In the genomic region with DNA sequence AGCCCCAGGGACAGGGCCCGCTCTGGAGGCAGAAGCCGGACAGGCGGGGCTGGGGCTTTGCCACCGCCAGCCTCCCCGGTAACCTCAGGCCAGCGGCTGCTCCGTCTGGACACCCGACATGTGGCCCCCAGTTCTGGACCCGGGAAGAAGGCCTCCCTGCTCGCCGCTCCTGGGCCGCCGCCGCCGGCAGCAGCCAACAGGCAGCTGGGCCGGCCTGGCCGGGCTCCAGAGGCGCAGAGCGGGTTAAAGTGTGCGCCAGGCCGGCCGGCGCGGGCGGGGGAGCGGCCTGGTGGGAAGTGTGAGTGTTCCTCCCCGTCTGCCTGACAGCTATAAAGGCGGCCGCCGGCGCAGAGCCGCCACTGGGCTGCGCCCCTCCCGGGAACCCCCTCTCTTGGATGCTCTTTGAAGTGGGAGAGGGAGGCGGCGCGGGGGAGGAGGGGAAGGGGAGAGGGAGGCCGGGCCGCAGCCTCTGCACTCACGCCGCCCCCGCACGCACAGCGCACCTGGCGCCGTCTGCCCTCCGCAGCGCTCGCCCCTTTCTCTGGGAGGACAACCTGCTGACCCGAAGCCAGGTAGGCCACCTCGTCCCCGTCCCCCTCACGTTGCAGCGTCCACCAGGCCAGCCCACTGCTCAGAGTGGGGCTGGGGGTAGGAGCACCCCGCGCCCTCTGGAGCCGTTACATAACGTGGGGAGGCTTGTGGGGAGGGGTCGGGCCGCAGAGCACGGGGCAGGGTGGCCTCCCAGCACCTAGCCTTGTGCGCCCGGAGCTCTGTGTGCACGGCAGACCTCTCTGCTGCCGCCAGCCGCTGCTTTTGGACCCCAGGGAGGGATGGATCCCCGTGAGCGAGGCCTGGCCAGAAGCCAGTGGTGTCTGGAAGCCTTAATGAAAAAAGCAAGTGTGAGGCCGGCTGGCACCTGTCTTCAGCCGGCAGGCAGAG, we compare ENCODE assay signal across 8 cellular contexts. TPM values are rescaled to one million over a fixed set of nuclear protein-coding genes. Genes with fewer than 3 reads are reported as not detected.
DNase-seq lines count a peak whose midpoint lies in the region; ATAC-seq and TF ChIP-seq lines count a peak whose summit lies in the region.

A gene (plus strand): TSS at position 359 of the 939 bp plus-strand sequence. CDS start 2,009 bp downstream, outside the sequence.

- H3K27ac Mint-ChIP-seq in natural killer cell, result no peak within 1 kb of the TSS
- no peak within 1 kb of the TSS for H3K27ac Mint-ChIP-seq in natural killer cell treated with Interleukin-12 subunit alpha and Interleukin-12 subunit beta and Interleukin-15 and Interleukin-18, amount 100 ng/mL, for 72 hours

- TF ChIP-seq POLR2A in esophagus muscularis mucosa (IDR thresholded peaks at IDR 0.05; ENCODE audit: low read depth), result no peak

- no peaks in the 10 kb centered on the region for H3K9me3 Mint-ChIP-seq in natural killer cell
- H3K9me3 Mint-ChIP-seq in natural killer cell treated with Interleukin-12 subunit alpha and Interleukin-12 subunit beta and Interleukin-15 and Interleukin-18, amount 100 ng/mL, for 72 hours, result no peaks in the 10 kb centered on the region

- intact Hi-C loops in natural killer cell (cut with micrococcal nuclease) (no loop called here), esophagus muscularis mucosa (cut with DNase I) (loop anchor here (10.0 kb wide), 1 partner anchor 460 kb away; a partner anchor contains a TSS)

- H3K9ac ChIP-seq in muscle layer of colon (ENCODE audit: low read length), result no peak within 1 kb of the TSS

- H3K9me3 ChIP-seq in esophagus muscularis mucosa (no peaks in the 10 kb centered on the region), muscle layer of colon (ENCODE audit: low read length) (no peaks in the 10 kb centered on the region)

- no peaks in the 10 kb centered on the region for H3K36me3 Mint-ChIP-seq in natural killer cell
- no peaks in the 10 kb centered on the region for H3K36me3 Mint-ChIP-seq in natural killer cell treated with Interleukin-12 subunit alpha and Interleukin-12 subunit beta and Interleukin-15 and Interleukin-18, amount 100 ng/mL, for 72 hours

- H3K4me1 ChIP-seq in esophagus muscularis mucosa (peaks cover 36 to 50% (median 44%) of the 10 kb centered on the region in 4 donors), muscle layer of colon (ENCODE audit: insufficient read depth, low read length) (peaks cover 26% of the 10 kb centered on the region)

- WGBS in esophagus muscularis mucosa, result no CpG with 5 or more reads among the region's 70 CpGs

- TF ChIP-seq CTCF in natural killer cell (IDR thresholded peaks at IDR 0.05) (no peak), VCaP (conservative IDR thresholded peaks at IDR 0.05) (no peak), esophagus muscularis mucosa (IDR thresholded peaks at IDR 0.05) (peak in 1 of 3 experiments; percentile 2)

- peaks cover 0 to 4% of the 10 kb centered on the region in 2 donors for H3K4me1 Mint-ChIP-seq in natural killer cell
- peaks cover 0 to 2% of the 10 kb centered on the region in 2 donors for H3K4me1 Mint-ChIP-seq in natural killer cell treated with Interleukin-12 subunit alpha and Interleukin-12 subunit beta and Interleukin-15 and Interleukin-18, amount 100 ng/mL, for 72 hours (ENCODE audit: low read depth in 2 of 2)

- no peak for TF ChIP-seq EP300 in esophagus muscularis mucosa (IDR thresholded peaks at IDR 0.05)

- H3K27ac ChIP-seq in VCaP (peak within 1 kb of the TSS; percentile 55; the same call in 1 of the 2 replicates), esophagus muscularis mucosa (replicated peaks in 1 of 4) (peak within 1 kb of the TSS; percentile 35 to 61 (median 58)), muscle layer of colon (ENCODE audit: low read depth, low read length) (peak within 1 kb of the TSS; percentile 69), substantia nigra (ENCODE audit: low read depth, low read length, poor library complexity, severe bottlenecking) (peak within 1 kb of the TSS; percentile 82)

- H3K36me3 ChIP-seq in esophagus muscularis mucosa (no peaks in the 10 kb centered on the region), muscle layer of colon (ENCODE audit: insufficient read depth, low read length) (no peaks in the 10 kb centered on the region)

- DNase-seq in natural killer cell (no peak), esophagus muscularis mucosa (ENCODE audit: extremely low spot score) (no peak), substantia nigra (lab: John Stamatoyannopoulos, UW) (peak in 42 of 49 donors; percentile 36 to 92 (median 58))
- DNase-seq in natural killer cell treated with Interleukin-12 subunit alpha and Interleukin-12 subunit beta and Interleukin-15 and Interleukin-18, amount 100 ng/mL, for 72 hours (ENCODE audit: low spot score), result no peak

- H3K4me3 Mint-ChIP-seq in natural killer cell, result no peak within 1 kb of the TSS
- H3K4me3 Mint-ChIP-seq in natural killer cell treated with Interleukin-12 subunit alpha and Interleukin-12 subunit beta and Interleukin-15 and Interleukin-18, amount 100 ng/mL, for 72 hours, result no peak within 1 kb of the TSS

- H3K27me3 ChIP-seq in esophagus muscularis mucosa (peaks cover 0 to 16% (median 0%) of the 10 kb centered on the region in 4 donors), muscle layer of colon (ENCODE audit: control insufficient read depth in 1 of 2, insufficient read depth in 2 of 2, low read length in 2 of 2) (peaks cover 0 to 4% of the 10 kb centered on the region in 2 donors)

- H3K4me3 ChIP-seq in esophagus muscularis mucosa (peak within 1 kb of the TSS; percentile 52 to 58 (median 54)), muscle layer of colon (ENCODE audit: low read depth in 1 of 2, low read length in 2 of 2) (peak within 1 kb of the TSS; percentile 47 to 68)

- peak in 2 of 3 donors; percentile 38 for ATAC-seq in natural killer cell
- no peak for ATAC-seq in natural killer cell treated with Interleukin-12 subunit alpha and Interleukin-12 subunit beta and Interleukin-15 and Interleukin-18, amount 100 ng/mL, for 72 hours
- no peak for ATAC-seq in GM21825 (IDR thresholded peaks at IDR 0.05; ENCODE audit: unreplicated experiment)
- no peak for ATAC-seq in GM19452 (IDR thresholded peaks at IDR 0.05; ENCODE audit: unreplicated experiment)

- H3K27me3 Mint-ChIP-seq in natural killer cell (ENCODE audit: low read depth in 2 of 2), result peaks cover 19 to 21% of the 10 kb centered on the region in 2 donors
- H3K27me3 Mint-ChIP-seq in natural killer cell treated with Interleukin-12 subunit alpha and Interleukin-12 subunit beta and Interleukin-15 and Interleukin-18, amount 100 ng/mL, for 72 hours, result peaks cover 7 to 13% of the 10 kb centered on the region in 2 donors

RNA-seq across cellular contexts. Expression of the gene that starts here (rescaled TPM):
- total RNA-seq in natural killer cell (not detected), esophagus muscularis mucosa (1 to 10 TPM; 2.8 to 6.6 (median 3.2) TPM)
- total RNA-seq in natural killer cell treated with Interleukin-12 subunit alpha and Interleukin-12 subunit beta and Interleukin-15 and Interleukin-18, amount 100 ng/mL, for 72 hours, result not detected

Comparison
In these comparisons a context has a peak if more than half of its experiments do, and no peak if none do; other contexts are left out.
1. Peak in ATAC-seq in natural killer cell; RNA of the gene not detected or under 1 TPM.
2. DNase-seq: peak in substantia nigra (42 of 49); none in natural killer cell (single experiment), natural killer cell treated with Interleukin-12 subunit alpha and Interleukin-12 subunit beta and Interleukin-15 and Interleukin-18, amount 100 ng/mL, for 72 hours (single experiment) and esophagus muscularis mucosa (single experiment).
3. Peak in every context shown above with its lines, with median percentiles within 50 percentile points of each other: H3K27ac ChIP-seq.